1 cellular context compared by ENCODE assay signal in genomic region chr20:1212607-1213396, GRCh38.
A peak's percentile ranks its signal among the peaks of the same experiment; 100 is the strongest.
TF ChIP-seq lines count a peak whose summit lies in the region.

No MANE protein-coding gene starts in this region.

TF ChIP-seq in HepG2, 621 proteins besides CTCF, POLR2A, EP300 and RAD21 (continued from another document and continues in another):
- TF ChIP-seq ZBTB40 (IDR thresholded peaks at IDR 0.05) (no peak), ZBTB40 (CRISPR knock-in tag; IDR thresholded peaks at IDR 0.05) (no peak), ZNF580 (CRISPR knock-in tag; IDR thresholded peaks at IDR 0.05; ENCODE audit: borderline replicate concordance, low read depth) (peak; percentile 66; the same call in 1 of the 2 replicates), ZNF761 (CRISPR knock-in tag; conservative IDR thresholded peaks at IDR 0.05) (no peak), ZBTB7A (CRISPR knock-in tag; IDR thresholded peaks at IDR 0.05) (no peak), MXD1 (CRISPR knock-in tag; IDR thresholded peaks at IDR 0.05) (no peak), THAP11 (CRISPR knock-in tag; IDR thresholded peaks at IDR 0.05) (peak; percentile 56; the same call in 1 of the 2 replicates), ZNF205 (CRISPR knock-in tag; IDR thresholded peaks at IDR 0.05) (no peak; the same call in 1 of the 2 replicates), TFDP1 (CRISPR knock-in tag; IDR thresholded peaks at IDR 0.05; ENCODE audit: borderline replicate concordance) (peak; percentile 84; the same call in 1 of the 2 replicates), CC2D1A (CRISPR knock-in tag; IDR thresholded peaks at IDR 0.05) (no peak), ZNF275 (CRISPR knock-in tag; IDR thresholded peaks at IDR 0.05; ENCODE audit: borderline replicate concordance) (no peak), NBN (conservative IDR thresholded peaks at IDR 0.05) (no peak), DMAP1 (CRISPR knock-in tag; IDR thresholded peaks at IDR 0.05) (no peak), ZBTB34 (CRISPR knock-in tag; IDR thresholded peaks at IDR 0.05) (no peak), STAG1 (CRISPR knock-in tag; IDR thresholded peaks at IDR 0.05) (peak; percentile 96), PRMT3 (CRISPR knock-in tag; IDR thresholded peaks at IDR 0.05; ENCODE audit: borderline replicate concordance, low read depth) (no peak), CERS6 (CRISPR knock-in tag; IDR thresholded peaks at IDR 0.05) (no peak), NFAT5 (CRISPR knock-in tag; IDR thresholded peaks at IDR 0.05) (no peak), HNRNPK (IDR thresholded peaks at IDR 0.05; ENCODE audit: low read depth, low read length, poor library complexity, severe bottlenecking) (no peak), SKIL (CRISPR knock-in tag; IDR thresholded peaks at IDR 0.05; ENCODE audit: borderline replicate concordance) (no peak), ZNF207 (IDR thresholded peaks at IDR 0.05; ENCODE audit: borderline replicate concordance) (no peak), ZZZ3 (CRISPR knock-in tag; IDR thresholded peaks at IDR 0.05; ENCODE audit: borderline replicate concordance) (no peak), ZNF782 (CRISPR knock-in tag; IDR thresholded peaks at IDR 0.05; ENCODE audit: borderline replicate concordance) (no peak; the same call in 1 of the 2 replicates), SSRP1 (CRISPR knock-in tag; IDR thresholded peaks at IDR 0.05) (0 out of 2 replicates have a peak, but pooled peaks have one; percentile 42)
